Comparison of ENCODE assay signal across 28 cellular contexts in genomic region chr4:87311684-87312083, GRCh38. TPM values are rescaled to one million over a fixed set of nuclear protein-coding genes. Genes with fewer than 3 reads are reported as not detected.
"Had no signal": no experiment of that assay in that cellular context is flagged by ENCODE, and none has a peak within 500 bp of the region (broad histone marks: within the 10 kb centered on the region; RNA-seq: fewer than 3 reads in every experiment).

No MANE protein-coding gene starts in this region.

- H3K4me3 ChIP-seq: colonic mucosa, coronary artery, dorsolateral prefrontal cortex, esophagus muscularis mucosa, esophagus squamous epithelium, gastrocnemius medialis, gastroesophageal sphincter, heart left ventricle had no signal

- DNase-seq: colonic mucosa; cortex of kidney; dermis blood vessel endothelial cell; dorsolateral prefrontal cortex; effector CD4-positive, alpha-beta T cell; effector CD8-positive, alpha-beta T cell; effector memory CD4-positive, alpha-beta T cell; effector memory CD8-positive, alpha-beta T cell; endodermal cell; erythroblast; esophagus squamous epithelium; foreskin fibroblast; foreskin keratinocyte; foreskin melanocyte; gastrocnemius medialis; glutamatergic neuron; head of caudate nucleus; heart left ventricle had no signal

- H3K27me3 ChIP-seq: colonic mucosa, dorsolateral prefrontal cortex, esophagus muscularis mucosa, esophagus squamous epithelium, foreskin keratinocyte, gastrocnemius medialis, gastroesophageal sphincter, heart left ventricle had no signal

- H3K36me3 ChIP-seq: colonic mucosa, esophagus muscularis mucosa, esophagus squamous epithelium, gastrocnemius medialis, heart left ventricle had no signal

- H3K27ac ChIP-seq: colonic mucosa, coronary artery, dorsolateral prefrontal cortex, epithelial cell of prostate, esophagus muscularis mucosa, esophagus squamous epithelium, foreskin keratinocyte, gastrocnemius medialis, gastroesophageal sphincter had no signal

- H3K9me3 ChIP-seq: colonic mucosa, esophagus muscularis mucosa, esophagus squamous epithelium, gastrocnemius medialis, gastroesophageal sphincter, heart left ventricle had no signal

- ATAC-seq: effector memory CD8-positive, alpha-beta T cell; esophagus mucosa; foreskin keratinocyte; gastrocnemius medialis; gastroesophageal sphincter had no signal

- H3K4me1 ChIP-seq: colonic mucosa, esophagus muscularis mucosa, esophagus squamous epithelium, foreskin keratinocyte, gastroesophageal sphincter had no signal

RNA-seq across cellular contexts. Expression of gene HSD17B13, which starts 11.0 kb away (rescaled TPM):
- total RNA-seq: chondrocyte, dermis blood vessel endothelial cell, endothelial cell of umbilical vein, epithelial cell of proximal tubule, esophagus mucosa, esophagus squamous epithelium, fibroblast of villous mesenchyme, glomerular endothelial cell had no signal
- polyA plus RNA-seq: foreskin keratinocyte had no signal
